In genomic region chr5:160250826-160251225, GRCh38 we compare ENCODE assay signal across 16 cellular contexts. TPM values are rescaled to one million over a fixed set of nuclear protein-coding genes. Genes with fewer than 3 reads are reported as not detected.
A peak's percentile ranks its signal among the peaks of the same experiment; 100 is the strongest.
DNase-seq lines count a peak whose midpoint lies in the region; ATAC-seq and TF ChIP-seq lines count a peak whose summit lies in the region.
"Had no signal": no experiment of that assay in that cellular context is flagged by ENCODE, and none has a peak within 500 bp of the region (broad histone marks: within the 10 kb centered on the region; RNA-seq: fewer than 3 reads in every experiment).

No MANE protein-coding gene starts in this region.

- H3K9me3 ChIP-seq in cardiac muscle cell (ENCODE audit: low read depth) (no peaks in the 10 kb centered on the region), heart right ventricle (no peaks in the 10 kb centered on the region), tibial artery (no peaks in the 10 kb centered on the region)
- H3K9me3 ChIP-seq: A549, Caco-2 had no signal

- peak overlapping the region; percentile 54 for H3K27ac ChIP-seq in cardiac muscle cell
- no peak overlapping the region for H3K27ac ChIP-seq in heart right ventricle
- H3K27ac ChIP-seq in tibial artery, result no peak overlapping the region
- H3K27ac ChIP-seq: 22Rv1, A549, C4-2B, HL-60 had no signal

- intact Hi-C loops in heart right ventricle (cut with DNase I), result no loop called here
- intact Hi-C loops in tibial artery (cut with DNase I; ENCODE audit: low total_unique reads), result no loop called here

- peak overlapping the region; percentile 87 for H3K27ac Mint-ChIP-seq in glutamatergic neuron (ENCODE audit: unreplicated experiment)
- H3K27ac Mint-ChIP-seq: CD4-positive, alpha-beta T cell had no signal

- no peak for TF ChIP-seq CTCF in cardiac muscle cell (IDR thresholded peaks at IDR 0.05; ENCODE audit: low read depth, low read length)
- no peak for TF ChIP-seq CTCF in heart right ventricle (IDR thresholded peaks at IDR 0.05)
- no peak for TF ChIP-seq CTCF in glutamatergic neuron (IDR thresholded peaks at IDR 0.05; ENCODE audit: partially characterized antibody, unreplicated experiment)
- TF ChIP-seq CTCF in tibial artery (IDR thresholded peaks at IDR 0.05), result no peak

- no peak overlapping the region for H3K4me3 Mint-ChIP-seq in glutamatergic neuron (ENCODE audit: unreplicated experiment)
- H3K4me3 Mint-ChIP-seq: CD4-positive, alpha-beta T cell; H9 had no signal

- peaks cover 14% of the 10 kb centered on the region for H3K9me3 Mint-ChIP-seq in glutamatergic neuron (ENCODE audit: unreplicated experiment)
- H3K9me3 Mint-ChIP-seq: CD4-positive, alpha-beta T cell; H9 had no signal

- DNase-seq in cardiac muscle cell (ENCODE audit: low read depth in 1 of 2, low spot score in 1 of 2) (no peak), heart right ventricle (no peak), glutamatergic neuron (no peak), myocyte (ENCODE audit: low read depth) (peak; percentile 38), tibial artery (no peak)
- DNase-seq: AML-193; Caco-2; CD4-positive, alpha-beta T cell; H9 had no signal

- peaks cover 42% of the 10 kb centered on the region for H3K4me1 Mint-ChIP-seq in glutamatergic neuron (ENCODE audit: low read depth, unreplicated experiment)

- 81 to 87% methylated on average over 2 of the region's 2 CpGs for WGBS in heart right ventricle, 2 donors

- peaks cover 11% of the 10 kb centered on the region for H3K27me3 Mint-ChIP-seq in glutamatergic neuron (ENCODE audit: unreplicated experiment)
- H3K27me3 Mint-ChIP-seq: CD4-positive, alpha-beta T cell had no signal

- H3K4me1 ChIP-seq in cardiac muscle cell (ENCODE audit: low read depth) (peaks cover 8% of the 10 kb centered on the region), heart right ventricle (peaks cover 0 to 7% (median 0%) of the 10 kb centered on the region in 9 donors), tibial artery (no peaks in the 10 kb centered on the region)
- H3K4me1 ChIP-seq: A549, Caco-2 had no signal

- no peak for ATAC-seq in heart right ventricle
- ATAC-seq in GM19023 (IDR thresholded peaks at IDR 0.05; ENCODE audit: unreplicated experiment), result no peak
- no peak for ATAC-seq in HG02981 (IDR thresholded peaks at IDR 0.05; ENCODE audit: unreplicated experiment)
- ATAC-seq: A549 had no signal

- H3K36me3 ChIP-seq in cardiac muscle cell, result peaks cover 8% of the 10 kb centered on the region
- H3K36me3 ChIP-seq in heart right ventricle, result peaks cover 0 to 44% (median 22%) of the 10 kb centered on the region in 9 donors
- peaks cover 0 to 16% (median 0%) of the 10 kb centered on the region in 3 donors for H3K36me3 ChIP-seq in tibial artery

- H3K4me3 ChIP-seq in cardiac muscle cell (no peak overlapping the region), heart right ventricle (no peak overlapping the region), tibial artery (no peak overlapping the region)
- H3K4me3 ChIP-seq: A549 had no signal

- H3K36me3 Mint-ChIP-seq in glutamatergic neuron (ENCODE audit: unreplicated experiment), result peaks cover 14% of the 10 kb centered on the region

- H3K27me3 ChIP-seq in cardiac muscle cell (no peaks in the 10 kb centered on the region), heart right ventricle (no peaks in the 10 kb centered on the region), tibial artery (no peaks in the 10 kb centered on the region)

RNA-seq across cellular contexts. Expression of gene FABP6, which starts 21.5 kb away (rescaled TPM):
- total RNA-seq in cardiac muscle cell (not detected in 2 replicates), heart right ventricle (1 to 10 TPM in 9 of 10 donors, under 1 TPM in 1; 0.88 to 5.2 (median 1.4) TPM), glutamatergic neuron (ENCODE audit: unreplicated experiment) (7.7 TPM), myocyte (not detected in 2 replicates)
- polyA plus RNA-seq in cardiac muscle cell (0.34 TPM in 1 of 2 replicates, not detected in the other), heart right ventricle (1 to 10 TPM in 1 of 2 donors, under 1 TPM in 1; 0.13 to 5.9 TPM)
- not detected for polyA plus RNA-seq in myocyte (2012)
- total RNA-seq: Caco-2; CD4-positive, alpha-beta T cell had no signal
- polyA plus RNA-seq: BJ had no signal
